9 cellular contexts compared by ENCODE assay signal in genomic region chr10:67837519-67838314, GRCh38. TPM values are rescaled to one million over a fixed set of nuclear protein-coding genes. Genes with fewer than 3 reads are reported as not detected.
DNase-seq lines count a peak whose midpoint lies in the region; ATAC-seq and TF ChIP-seq lines count a peak whose summit lies in the region.
"Had no signal": no experiment of that assay in that cellular context is flagged by ENCODE, and none has a peak within 500 bp of the region (broad histone marks: within the 10 kb centered on the region; RNA-seq: fewer than 3 reads in every experiment).

DNAJC12 (minus strand) TSS chr10:67838188; CDS start chr10:67838011, 177 bp downstream.

- DNase-seq in CD1c-positive myeloid dendritic cell (ENCODE audit: extremely low spot score) (peak; percentile 48), KBM-7 (peak; percentile 57), RPMI7951 (ENCODE audit: low read depth) (peak; percentile 64), coronary artery (ENCODE audit: low spot score) (no peak), mesendoderm (peak; percentile 46), endodermal cell (no peak)

- H3K27me3 Mint-ChIP-seq in endodermal cell (ENCODE audit: insufficient read depth) = no peaks in the 10 kb centered on the region

- no peaks in the 10 kb centered on the region for H3K79me2 ChIP-seq in mesendoderm (ENCODE audit: control insufficient read depth, insufficient read depth, low read length)

- H3K9ac ChIP-seq in mesendoderm (ENCODE audit: low read length) (no peak within 1 kb of the TSS), endodermal cell (ENCODE audit: extremely low read depth, low read length, poor library complexity, severe bottlenecking) (no peak within 1 kb of the TSS)

- no peak for TF ChIP-seq CTCF in coronary artery (IDR thresholded peaks at IDR 0.05)
- TF ChIP-seq CTCF in endodermal cell (conservative IDR thresholded peaks at IDR 0.05) = no peak

- no peaks in the 10 kb centered on the region for H3K4me1 ChIP-seq in mesendoderm (ENCODE audit: control insufficient read depth, low read depth, low read length)
- H3K4me1 ChIP-seq in endodermal cell (ENCODE audit: control insufficient read depth, insufficient read depth, low read length) = no peaks in the 10 kb centered on the region

- WGBS in mesendoderm (ENCODE audit: extremely low coverage, insufficient coverage, low lambda C conversion rate) = no CpG with 5 or more reads among the region's 5 CpGs
- 29 to 80% methylated on average over 2 to 5 of the region's 5 CpGs for WGBS in endodermal cell (ENCODE audit: insufficient coverage in 1 of 2, insufficient read length in 1 of 2), 2 experiments

- peaks cover 11% of the 10 kb centered on the region for H3K9me3 ChIP-seq in endodermal cell (ENCODE audit: control insufficient read depth, low read length)
- H3K9me3 ChIP-seq: neutrophil had no signal

- ATAC-seq in GM19035 (IDR thresholded peaks at IDR 0.05; ENCODE audit: unreplicated experiment) (peak; percentile 61), GM21529 (IDR thresholded peaks at IDR 0.05; ENCODE audit: unreplicated experiment) (no peak)

- no peak within 1 kb of the TSS for H3K56ac ChIP-seq in mesendoderm (ENCODE audit: low read length)

- H3K27ac ChIP-seq in coronary artery (no peak within 1 kb of the TSS), mesendoderm (ENCODE audit: low read depth, low read length) (no peak within 1 kb of the TSS), endodermal cell (ENCODE audit: low read depth, low read length) (no peak within 1 kb of the TSS)
- H3K27ac ChIP-seq: neutrophil had no signal

- H2AK5ac ChIP-seq in mesendoderm (ENCODE audit: low read length) = no peak within 1 kb of the TSS

- peaks cover 1% of the 10 kb centered on the region for H3K4me1 Mint-ChIP-seq in endodermal cell

- H3K36me3 ChIP-seq in mesendoderm (ENCODE audit: control insufficient read depth, insufficient read depth, low read length) (no peaks in the 10 kb centered on the region), endodermal cell (ENCODE audit: control insufficient read depth, insufficient read depth, low read length) (no peaks in the 10 kb centered on the region)
- H3K36me3 ChIP-seq: neutrophil had no signal

- no peaks in the 10 kb centered on the region for H3K79me1 ChIP-seq in mesendoderm (ENCODE audit: low read length)

- no peak within 1 kb of the TSS for H2BK120ac ChIP-seq in mesendoderm (ENCODE audit: low read depth, low read length)

- H3K4me3 Mint-ChIP-seq in endodermal cell = no peak within 1 kb of the TSS

- H4K5ac ChIP-seq in mesendoderm (ENCODE audit: low read length) = no peak within 1 kb of the TSS

- no peak within 1 kb of the TSS for H2BK15ac ChIP-seq in mesendoderm (replicated peaks; ENCODE audit: low read depth)

- peaks cover 17% of the 10 kb centered on the region for H3K9me3 Mint-ChIP-seq in endodermal cell

- H3K4ac ChIP-seq in mesendoderm (ENCODE audit: low read depth, low read length) = no peak within 1 kb of the TSS

- no peak within 1 kb of the TSS for H3K27ac Mint-ChIP-seq in endodermal cell

- no peaks in the 10 kb centered on the region for H3K36me3 Mint-ChIP-seq in endodermal cell (ENCODE audit: low read depth)

- H2BK5ac ChIP-seq in mesendoderm (ENCODE audit: low read length) = no peak within 1 kb of the TSS

- no peak within 1 kb of the TSS for H4K8ac ChIP-seq in mesendoderm (ENCODE audit: low read depth, low read length)

- H3K4me2 ChIP-seq in mesendoderm (ENCODE audit: low read length) = no peak within 1 kb of the TSS

- H3K4me3 ChIP-seq in coronary artery (peak within 1 kb of the TSS; percentile 50), mesendoderm (ENCODE audit: low read length) (no peak within 1 kb of the TSS), endodermal cell (ENCODE audit: low read length) (no peak within 1 kb of the TSS)

- no peaks in the 10 kb centered on the region for H3K27me3 ChIP-seq in mesendoderm (ENCODE audit: insufficient read depth, low read length, poor library complexity)
- no peaks in the 10 kb centered on the region for H3K27me3 ChIP-seq in endodermal cell (ENCODE audit: control insufficient read depth, insufficient read depth, low read length, poor library complexity, severe bottlenecking)
- H3K27me3 ChIP-seq: neutrophil had no signal

- no peak within 1 kb of the TSS for H3K23ac ChIP-seq in mesendoderm (ENCODE audit: low read length)

- in situ Hi-C loops in KBM-7 (cut with MboI; ENCODE audit: low pct_unique_long_range_greater_than_20kb, low sequenced_read_pairs) = no loop called here

- no peak within 1 kb of the TSS for H3K18ac ChIP-seq in mesendoderm (ENCODE audit: low read length)

RNA-seq across cellular contexts. Expression of gene DNAJC12, which starts in this region (rescaled TPM):
- total RNA-seq in RPMI7951 (2014; rRNA removed; shearing (Covaris generic)) = 3.5 and 3.9 TPM in 2 replicates
- polyA plus RNA-seq in mesendoderm (2013, experiment 1 of 2) = 2.7 TPM
- 2.8 TPM for polyA plus RNA-seq in mesendoderm (2013, experiment 2 of 2)
- total RNA-seq in endodermal cell = under 1 TPM in 1 of 2 donors, not detected in 1; 0.59 TPM
- polyA plus RNA-seq in endodermal cell (2013, experiment 1 of 2) = 9.9 TPM
- polyA plus RNA-seq in endodermal cell (2013, experiment 2 of 2) = 8.2 TPM

Comparison
In these comparisons a context has a peak if more than half of its experiments do, and no peak if none do; other contexts are left out.
1. DNase-seq: peak in CD1c-positive myeloid dendritic cell (single experiment), KBM-7 (single experiment), RPMI7951 (single experiment) and mesendoderm (single experiment); none in coronary artery (single experiment) and endodermal cell (single experiment).